In the genomic region with DNA sequence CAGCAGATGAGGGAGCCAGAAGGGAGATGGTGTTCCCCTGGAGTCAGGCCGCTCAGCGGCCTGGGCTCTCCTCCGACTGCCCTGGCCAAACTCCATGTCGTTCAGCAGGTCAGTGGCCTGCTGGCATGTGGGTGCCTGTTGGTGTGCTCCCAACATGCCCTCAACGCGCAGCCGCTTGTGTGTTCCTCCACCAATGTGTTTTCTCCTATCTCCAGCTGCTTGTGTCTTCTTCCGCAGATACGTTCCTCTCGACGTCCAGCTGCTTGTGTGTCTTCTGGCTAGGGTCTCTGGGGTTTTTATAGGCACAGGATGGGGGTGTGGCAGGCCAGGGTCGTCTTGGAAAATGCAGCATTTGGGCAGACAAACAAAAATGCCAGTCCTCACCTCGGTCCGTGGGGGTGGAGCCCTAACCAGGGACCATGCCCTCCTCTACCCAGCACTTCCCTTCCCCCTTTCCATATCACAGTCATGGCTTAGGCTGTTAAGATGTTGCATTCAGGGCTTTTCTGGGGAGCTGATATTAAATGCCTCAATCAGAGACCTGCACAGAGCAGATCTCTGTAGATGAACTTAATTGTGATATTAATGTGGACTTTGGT, we compare ENCODE assay signal across 8 cellular contexts.
"Had no signal": no experiment of that assay in that cellular context is flagged by ENCODE, and none has a peak within 500 bp of the region (broad histone marks: within the 10 kb centered on the region; RNA-seq: fewer than 3 reads in every experiment).

No MANE protein-coding gene starts in this region.

- DNase-seq: IMR-90, KBM-7, KG1 had no signal

- FAIRE-seq: HepG2, HTR-8/SVneo had no signal

- H3K9ac ChIP-seq: KMS-11 had no signal

- H3K4me3 Mint-ChIP-seq: IgD-negative memory B cell had no signal

- H3K27ac Mint-ChIP-seq: IgD-negative memory B cell had no signal

- ATAC-seq: HepG2 had no signal

- H3K27ac ChIP-seq: HL-60, KMS-11 had no signal

- H3K36me3 Mint-ChIP-seq: IgD-negative memory B cell had no signal

- H3K4me2 ChIP-seq: KMS-11 had no signal
